In the genomic region with DNA sequence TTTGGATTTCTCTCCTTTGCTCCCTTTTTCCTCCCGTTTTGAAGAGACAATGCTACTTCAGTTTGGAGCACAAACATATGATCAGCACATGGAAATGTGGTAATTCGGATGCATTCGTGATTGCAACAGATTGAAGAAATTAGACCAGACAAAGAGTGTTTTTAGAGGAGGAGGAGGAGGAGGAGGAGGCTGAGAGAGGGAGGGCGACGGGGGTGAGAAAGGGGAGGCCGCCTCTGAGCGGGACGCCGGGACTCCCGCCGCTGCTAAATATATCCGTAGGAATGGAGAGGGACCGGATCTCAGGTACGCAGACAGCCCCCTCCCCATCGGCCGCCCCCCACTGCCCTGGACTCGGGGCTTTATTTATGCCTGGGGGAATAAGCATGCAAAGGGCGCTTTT, we compare ENCODE assay signal across 8 cellular contexts.
DNase-seq lines count a peak whose midpoint lies in the region; ATAC-seq and TF ChIP-seq lines count a peak whose summit lies in the region.

No MANE protein-coding gene starts in this region.

- peaks cover 8% of the 10 kb centered on the region for H3K27me3 Mint-ChIP-seq in nephron progenitor cell (ENCODE audit: low read depth, poor library complexity)

- peaks cover 31% of the 10 kb centered on the region for H3K4me1 ChIP-seq in MM.1S (ENCODE audit: low read length)

- H3K4me3 ChIP-seq in BJ (ENCODE audit: low read depth, low read length) (peak overlapping the region; percentile 53), MM.1S (ENCODE audit: low read length) (peak overlapping the region; percentile 78), choroid plexus epithelial cell (ENCODE audit: low read depth, low read length) (peak overlapping the region; percentile 77)

- H3F3A ChIP-seq in MM.1S (ENCODE audit: insufficient read depth, low read length) = peaks cover 38% of the 10 kb centered on the region

- H3K9me2 ChIP-seq in MM.1S (replicated peaks; ENCODE audit: insufficient read depth, low read length) = no peaks in the 10 kb centered on the region

- POLR2A ChIA-PET in BJ (lab: Charles Lee) = no interaction called here

- H3K9ac ChIP-seq in MM.1S (ENCODE audit: low read length) = peak overlapping the region; percentile 90

- no peaks in the 10 kb centered on the region for H4K20me1 ChIP-seq in MM.1S (ENCODE audit: insufficient read depth, low read length)

- H3K36me3 ChIP-seq in BJ (ENCODE audit: control insufficient read depth, insufficient read depth, low read length) (no peaks in the 10 kb centered on the region), MM.1S (replicated peaks; ENCODE audit: insufficient read depth, low read length) (no peaks in the 10 kb centered on the region)

- no peaks in the 10 kb centered on the region for H3K36me3 Mint-ChIP-seq in nephron progenitor cell (ENCODE audit: low read depth)

- no peak for DNase-seq in BJ (ENCODE audit: low read depth)
- peak; percentile 19 for DNase-seq in MM.1S
- peak; percentile 84 for DNase-seq in choroid plexus epithelial cell (ENCODE audit: low read depth)
- DNase-seq in nephron progenitor cell = no peak
- DNase-seq in cortex of kidney (lab: John Stamatoyannopoulos, UW) = no peak
- DNase-seq in mesenteric fat pad (ENCODE audit: low spot score) = no peak
- no peak for DNase-seq in hepatic stellate cell (ENCODE audit: low spot score)

- H2AFZ ChIP-seq in MM.1S (ENCODE audit: low read length) = peak overlapping the region; percentile 92

- H3K9me3 Mint-ChIP-seq in nephron progenitor cell = no peaks in the 10 kb centered on the region

- H3K27me3 ChIP-seq in BJ (ENCODE audit: control insufficient read depth, insufficient read depth, low read length) (no peaks in the 10 kb centered on the region), MM.1S (replicated peaks; ENCODE audit: insufficient read depth, low read length) (no peaks in the 10 kb centered on the region)

- peaks cover 55% of the 10 kb centered on the region for H3K79me2 ChIP-seq in MM.1S (ENCODE audit: low read length)

- peaks cover 75% of the 10 kb centered on the region for H3K4me1 Mint-ChIP-seq in nephron progenitor cell

- CTCF ChIA-PET in BJ (lab: Yijun Ruan, JAX) = interaction anchor here (0.9 to 1.0 kb wide), 3 partner anchors 12 to 110 kb away, joined by 3 to 4 read pairs (median 3); no protein-coding TSS in a partner anchor

- no peaks in the 10 kb centered on the region for H3K9me3 ChIP-seq in MM.1S (replicated peaks; ENCODE audit: insufficient read depth, low read length)

- H3K27ac Mint-ChIP-seq in nephron progenitor cell = no peak overlapping the region

- H3K27ac ChIP-seq in MM.1S (ENCODE audit: low read length) = peak overlapping the region; percentile 79

- H3K4me3 Mint-ChIP-seq in nephron progenitor cell = peak overlapping the region; percentile 20

- peak overlapping the region; percentile 95 for H3K4me2 ChIP-seq in MM.1S (ENCODE audit: low read depth, low read length)

- no peak for ATAC-seq in HG02759 (IDR thresholded peaks at IDR 0.05; ENCODE audit: unreplicated experiment)

- no peak for TF ChIP-seq CTCF in BJ (IDR thresholded peaks at IDR 0.05; ENCODE audit: insufficient read depth, low read depth, low read length)
- TF ChIP-seq CTCF in MM.1S (IDR thresholded peaks at IDR 0.05; ENCODE audit: low read length) = no peak
- no peak for TF ChIP-seq CTCF in choroid plexus epithelial cell (conservative IDR thresholded peaks at IDR 0.05; ENCODE audit: low read depth, low read length)
- no peak for TF ChIP-seq CTCF in nephron progenitor cell (IDR thresholded peaks at IDR 0.05)

Comparison
In these comparisons a context has a peak if more than half of its experiments do, and no peak if none do; other contexts are left out.
1. DNase-seq: peak in MM.1S (single experiment) and choroid plexus epithelial cell (single experiment); none in BJ (single experiment), nephron progenitor cell (single experiment), cortex of kidney (single experiment), mesenteric fat pad (single experiment) and hepatic stellate cell (single experiment).
2. Peak in every context shown above with its lines, with median percentiles within 50 percentile points of each other: H3K4me3 ChIP-seq.